21 cellular contexts compared by ENCODE assay signal in genomic region chrY:7056886-7057285, GRCh38.
A peak's percentile ranks its signal among the peaks of the same experiment; 100 is the strongest.
DNase-seq lines count a peak whose midpoint lies in the region; ATAC-seq, FAIRE-seq and TF ChIP-seq lines count a peak whose summit lies in the region.
"Had no signal": no experiment of that assay in that cellular context is flagged by ENCODE, and none has a peak within 500 bp of the region (broad histone marks: within the 10 kb centered on the region; RNA-seq: fewer than 3 reads in every experiment).

No MANE protein-coding gene starts in this region.

- H3K9ac ChIP-seq in HCT116 (ENCODE audit: low read length) (no peak overlapping the region), PC-3 (ENCODE audit: low read length) (no peak overlapping the region)
- H3K9ac ChIP-seq: BLaER1 treated with 17β-estradiol and CSF1 and Interleukin-3, amounts not matched to agents 10 nM and 100 nM; GM23248 had no signal

- DNase-seq in HCT116 (ENCODE audit: low read depth, low spot score) (peak; percentile 29), PC-3 (peak; percentile 1), bronchial epithelial cell (ENCODE audit: low read depth) (peak; percentile 77), kidney tubule cell (ENCODE audit: low spot score) (peak; percentile 0), NCI-H2081 treated with DMSO at 0.1 percent for 48 hours (lab: John Stamatoyannopoulos, UW) (no peak), HEK293T (ENCODE audit: extremely low spot score) (no peak)
- DNase-seq: Calu3; CD8-positive, alpha-beta T cell; DMS79 treated with DMSO at 0.1 percent for 48 hours; GF-D8; GM23248; HCEC 1CT; IMR-90 had no signal

- no peak for TF ChIP-seq POLR2A in HCT116 (IDR thresholded peaks at IDR 0.05; ENCODE audit: borderline replicate concordance, extremely low read depth, insufficient read depth, insufficient read length)

- H3K36me3 ChIP-seq in HCT116 (ENCODE audit: control insufficient read depth in 1 of 2, insufficient read depth in 2 of 2, low read length in 2 of 2) (no peaks in the 10 kb centered on the region), PC-3 (ENCODE audit: low read depth, low read length) (no peaks in the 10 kb centered on the region), bronchial epithelial cell (ENCODE audit: control insufficient read depth, insufficient read depth, low read length) (no peaks in the 10 kb centered on the region)
- H3K36me3 ChIP-seq: BLaER1 treated with 17β-estradiol and CSF1 and Interleukin-3, amounts not matched to agents 10 nM and 100 nM had no signal

- H4K20me1 ChIP-seq in HCT116 (ENCODE audit: insufficient read depth) (no peaks in the 10 kb centered on the region), PC-3 (ENCODE audit: low read length) (no peaks in the 10 kb centered on the region)
- H4K20me1 ChIP-seq: BLaER1 treated with 17β-estradiol and CSF1 and Interleukin-3, amounts not matched to agents 10 nM and 100 nM had no signal

- CTCF ChIA-PET in HCT116 (lab: Charles Lee), result no interaction called here
- CTCF ChIA-PET in PC-3 (lab: Charles Lee), result no interaction called here
- CTCF ChIA-PET in HEK293T (lab: Yijun Ruan, JAX), result no interaction called here

- RAD21 ChIA-PET in HCT116 (lab: Charles Lee; ENCODE audit: low non-redundant PET in 1 of 2, low total read pairs in 2 of 2, uncharacterized antibody in 2 of 2, unreplicated experiment in 2 of 2), result no interaction called here

- BruUV-seq in HCT116 (replicated peaks; lab: Mats Ljungman, UMichigan) (no TSS peak), PC-3 (replicated peaks; lab: Mats Ljungman, UMichigan) (no TSS peak)

- H2AFZ ChIP-seq in HCT116 (ENCODE audit: low read depth, low read length, poor library complexity, severe bottlenecking) (no peak overlapping the region), PC-3 (ENCODE audit: low read length) (no peak overlapping the region)
- H2AFZ ChIP-seq: GM23248 had no signal

- no peak for TF ChIP-seq CTCF in HCT116 (IDR thresholded peaks at IDR 0.05 in 2 of 3, conservative IDR thresholded peaks at IDR 0.05 in 1 of 3; ENCODE audit: borderline replicate concordance in 1 of 3, insufficient read depth in 1 of 3, low read depth in 2 of 3, low read length in 2 of 3)
- TF ChIP-seq CTCF in PC-3 (conservative IDR thresholded peaks at IDR 0.05; ENCODE audit: low read depth, low read length), result no peak
- no peak for TF ChIP-seq CTCF in bronchial epithelial cell (IDR thresholded peaks at IDR 0.05; ENCODE audit: insufficient read depth, low read length, severe bottlenecking)

- no peaks in the 10 kb centered on the region for H3K79me2 ChIP-seq in HCT116 (ENCODE audit: insufficient read depth, low read length)
- no peaks in the 10 kb centered on the region for H3K79me2 ChIP-seq in PC-3 (ENCODE audit: low read length)

- no peak overlapping the region for H3K4me3 ChIP-seq in HCT116 (replicated peaks in 1 of 2; ENCODE audit: low read depth in 1 of 2, low read length in 2 of 2)
- H3K4me3 ChIP-seq in PC-3 (ENCODE audit: low read length), result no peak overlapping the region
- no peak overlapping the region for H3K4me3 ChIP-seq in bronchial epithelial cell (ENCODE audit: low read depth, low read length)
- H3K4me3 ChIP-seq: BLaER1 treated with 17β-estradiol and CSF1 and Interleukin-3, amounts not matched to agents 10 nM and 100 nM; GM12878; GM23248; K562 had no signal

- no peak for FAIRE-seq in bronchial epithelial cell (lab: Jason Lieb, UNC)
- FAIRE-seq: GM12878, H54, HTR-8/SVneo, K562 had no signal

- intact Hi-C loops in HCT116 (cut with micrococcal nuclease), result no loop called here
- intact Hi-C loops in PC-3 (cut with micrococcal nuclease), result no loop called here

- no peaks in the 10 kb centered on the region for H3F3A ChIP-seq in PC-3 (ENCODE audit: low read length, unreplicated experiment)

- H3K27me3 ChIP-seq in HCT116 (ENCODE audit: insufficient read depth, low read length) (no peaks in the 10 kb centered on the region), PC-3 (ENCODE audit: low read length) (no peaks in the 10 kb centered on the region), bronchial epithelial cell (ENCODE audit: control insufficient read depth, insufficient read depth, low read length) (no peaks in the 10 kb centered on the region)
- H3K27me3 ChIP-seq: BLaER1 treated with 17β-estradiol and CSF1 and Interleukin-3, amounts not matched to agents 10 nM and 100 nM had no signal

- H3K9me2 ChIP-seq in HCT116 (ENCODE audit: insufficient read depth) (no peaks in the 10 kb centered on the region), PC-3 (replicated peaks; ENCODE audit: low read length) (no peaks in the 10 kb centered on the region)

- no peak for ATAC-seq in HCT116
- ATAC-seq in PC-3, result no peak
- no peak for ATAC-seq in SK-N-SH treated with all-trans-retinoic acid at 6 μM for 48 hours
- no peak for ATAC-seq in HG02973 (IDR thresholded peaks at IDR 0.05; ENCODE audit: unreplicated experiment)
- ATAC-seq: CD8-positive, alpha-beta T cell; GM12878; K562 had no signal

- POLR2A ChIA-PET in HCT116 (lab: Charles Lee), result no interaction called here
- POLR2A ChIA-PET in PC-3 (lab: Charles Lee; ENCODE audit: unreplicated experiment), result no interaction called here
- POLR2A ChIA-PET in HEK293T (lab: Yijun Ruan, JAX), result no interaction called here

- no peak for TF ChIP-seq RAD21 in HCT116 (IDR thresholded peaks at IDR 0.05; ENCODE audit: low read depth)

- H3K27ac ChIP-seq in HCT116 (ENCODE audit: low read depth, low read length) (no peak overlapping the region), PC-3 (ENCODE audit: low read length) (no peak overlapping the region)
- H3K27ac ChIP-seq: BLaER1 treated with 17β-estradiol and CSF1 and Interleukin-3, amounts not matched to agents 10 nM and 100 nM; GM23248; HL-60 had no signal

- H3K4me2 ChIP-seq in HCT116 (ENCODE audit: low read length), result no peak overlapping the region
- no peak overlapping the region for H3K4me2 ChIP-seq in PC-3 (ENCODE audit: low read length)
- H3K4me2 ChIP-seq: BLaER1 treated with 17β-estradiol and CSF1 and Interleukin-3, amounts not matched to agents 10 nM and 100 nM had no signal

- H3K4me1 ChIP-seq in HCT116 (ENCODE audit: control insufficient read depth in 1 of 2, insufficient read depth in 2 of 2, low read length in 2 of 2) (no peaks in the 10 kb centered on the region), PC-3 (ENCODE audit: insufficient read depth, low read length) (no peaks in the 10 kb centered on the region)
- H3K4me1 ChIP-seq: BLaER1 treated with 17β-estradiol and CSF1 and Interleukin-3, amounts not matched to agents 10 nM and 100 nM had no signal

- H3K9me3 ChIP-seq in HCT116 (ENCODE audit: control insufficient read depth in 1 of 2, insufficient read depth in 1 of 2, low read depth in 1 of 2, low read length in 2 of 2) (no peaks in the 10 kb centered on the region), PC-3 (ENCODE audit: low read length) (no peaks in the 10 kb centered on the region)
- H3K9me3 ChIP-seq: BLaER1 treated with 17β-estradiol and CSF1 and Interleukin-3, amounts not matched to agents 10 nM and 100 nM had no signal

TF ChIP-seq in HCT116, 20 proteins besides CTCF, POLR2A, EP300 and RAD21:
- peak; percentile 17; the same call in 1 of the 2 replicates for TF ChIP-seq JUND (IDR thresholded peaks at IDR 0.05)
- no peak for TF ChIP-seq CBX3 (IDR thresholded peaks at IDR 0.05; ENCODE audit: low read depth)

TF ChIP-seq in SK-N-SH treated with all-trans-retinoic acid at 6 μM for 48 hours, 23 proteins besides CTCF, POLR2A, EP300 and RAD21 (continues in another document):
- TF ChIP-seq BACH2 (CRISPR knock-in tag; IDR thresholded peaks at IDR 0.05; ENCODE audit: borderline replicate concordance) (no peak), ZNF70 (CRISPR knock-in tag; IDR thresholded peaks at IDR 0.05) (no peak), ZC3H10 (CRISPR knock-in tag; IDR thresholded peaks at IDR 0.05) (no peak), ISL1 (CRISPR knock-in tag; IDR thresholded peaks at IDR 0.05) (no peak), GLIS3 (CRISPR knock-in tag; IDR thresholded peaks at IDR 0.05) (no peak), ZNF8 (CRISPR knock-in tag; IDR thresholded peaks at IDR 0.05) (no peak), ZFP3 (CRISPR knock-in tag; IDR thresholded peaks at IDR 0.05) (no peak), ZFP30 (CRISPR knock-in tag; IDR thresholded peaks at IDR 0.05) (no peak), RARB (CRISPR knock-in tag; IDR thresholded peaks at IDR 0.05) (no peak), TCF4 (CRISPR knock-in tag; IDR thresholded peaks at IDR 0.05; ENCODE audit: borderline replicate concordance) (no peak)

TF ChIP-seq in HEK293T, 16 proteins besides CTCF, POLR2A, EP300 and RAD21:
- TF ChIP-seq FOXK2 (IDR thresholded peaks at IDR 0.05) (no peak), ZNF384 (IDR thresholded peaks at IDR 0.05) (no peak), HDGF (IDR thresholded peaks at IDR 0.05; ENCODE audit: borderline replicate concordance) (no peak), LEF1 (IDR thresholded peaks at IDR 0.05; ENCODE audit: borderline replicate concordance) (no peak), CTBP1 (IDR thresholded peaks at IDR 0.05; ENCODE audit: borderline replicate concordance) (no peak), FOXA1 (IDR thresholded peaks at IDR 0.05) (no peak), ARNT (IDR thresholded peaks at IDR 0.05) (no peak), SUZ12 (IDR thresholded peaks at IDR 0.05) (no peak), FOXM1 (IDR thresholded peaks at IDR 0.05; ENCODE audit: borderline replicate concordance) (no peak), L3MBTL2 (conservative IDR thresholded peaks at IDR 0.05) (no peak), SP1 (IDR thresholded peaks at IDR 0.05) (no peak), BHLHE40 (IDR thresholded peaks at IDR 0.05; ENCODE audit: borderline replicate concordance) (no peak), NFRKB (IDR thresholded peaks at IDR 0.05) (no peak), ELF4 (IDR thresholded peaks at IDR 0.05) (no peak), TARDBP (IDR thresholded peaks at IDR 0.05) (no peak)
- TF ChIP-seq, protein P1, sequence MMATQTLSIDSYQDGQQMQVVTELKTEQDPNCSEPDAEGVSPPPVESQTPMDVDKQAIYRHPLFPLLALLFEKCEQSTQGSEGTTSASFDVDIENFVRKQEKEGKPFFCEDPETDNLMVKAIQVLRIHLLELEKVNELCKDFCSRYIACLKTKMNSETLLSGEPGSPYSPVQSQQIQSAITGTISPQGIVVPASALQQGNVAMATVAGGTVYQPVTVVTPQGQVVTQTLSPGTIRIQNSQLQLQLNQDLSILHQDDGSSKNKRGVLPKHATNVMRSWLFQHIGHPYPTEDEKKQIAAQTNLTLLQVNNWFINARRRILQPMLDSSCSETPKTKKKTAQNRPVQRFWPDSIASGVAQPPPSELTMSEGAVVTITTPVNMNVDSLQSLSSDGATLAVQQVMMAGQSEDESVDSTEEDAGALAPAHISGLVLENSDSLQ (IDR thresholded peaks at IDR 0.05), result no peak

Comparison
In these comparisons a context has a peak if more than half of its experiments do, and no peak if none do; other contexts are left out.
1. DNase-seq: peak in HCT116 (single experiment), PC-3 (single experiment), bronchial epithelial cell (single experiment) and kidney tubule cell (single experiment); none in NCI-H2081 treated with DMSO at 0.1 percent for 48 hours (single experiment) and HEK293T (single experiment).